1 cellular context compared by ENCODE assay signal in genomic region chr5:14673443-14673842, GRCh38.
TF ChIP-seq lines count a peak whose summit lies in the region.

No MANE protein-coding gene starts in this region.

TF ChIP-seq in GM23338, 12 proteins besides CTCF, POLR2A, EP300 and RAD21 (continued from another document):
- no peak for TF ChIP-seq ZNF462 (CRISPR knock-in tag; IDR thresholded peaks at IDR 0.05)
- no peak for TF ChIP-seq NANOG (IDR thresholded peaks at IDR 0.05; ENCODE audit: borderline replicate concordance)
- no peak for TF ChIP-seq REST (IDR thresholded peaks at IDR 0.05; ENCODE audit: unreplicated experiment)
